ENCODE assay signal across 20 cellular contexts in the genomic region with DNA sequence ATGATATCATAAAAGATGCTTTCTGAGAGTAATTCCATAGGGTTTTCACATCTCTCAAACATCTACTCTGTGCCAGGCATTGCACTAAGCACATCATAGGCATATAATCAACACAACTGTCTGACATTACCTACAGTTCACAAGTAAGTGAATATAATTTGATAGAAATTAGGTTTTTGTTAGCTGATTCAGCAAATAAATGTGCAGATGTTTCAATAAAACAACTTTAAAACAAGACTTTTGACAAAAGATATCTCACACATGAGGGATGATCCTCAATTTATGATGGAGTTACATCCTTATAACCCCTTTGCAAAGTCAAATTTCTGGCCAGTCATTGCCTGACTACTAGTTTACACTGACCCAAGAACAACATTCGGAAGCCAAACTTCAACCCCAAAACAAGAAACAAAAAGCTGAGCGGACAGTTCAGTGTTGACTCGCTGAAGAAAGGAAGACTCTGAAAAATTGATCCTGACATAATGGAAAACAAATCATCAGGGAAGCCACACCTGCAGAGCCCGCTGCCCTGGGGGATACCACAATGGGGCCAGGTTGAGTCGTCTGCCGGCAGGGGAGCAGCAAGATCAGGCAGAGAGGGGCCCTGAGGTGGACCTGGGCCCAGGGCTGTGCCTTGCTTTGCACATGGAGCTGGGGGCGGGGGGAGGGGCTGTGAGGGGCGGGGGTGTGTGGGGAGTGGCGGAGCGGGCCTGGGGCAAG.
"Had no signal": no experiment of that assay in that cellular context is flagged by ENCODE, and none has a peak within 500 bp of the region (broad histone marks: within the 10 kb centered on the region; RNA-seq: fewer than 3 reads in every experiment).

No MANE protein-coding gene starts in this region.

- ATAC-seq: Panc1, PC-3 had no signal

- H3K27ac ChIP-seq: RWPE1 had no signal

- DNase-seq: Karpas-422, KG1, MM.1S, NCI-H1092 treated with DMSO at 0.1 percent for 48 hours, NCI-H1436, NCI-H187, NCI-H2029, NCI-H2081 treated with DMSO at 0.1 percent for 48 hours, NCI-H2171, NCI-H226, NCI-H446, NCI-H510A, NCI-H524 treated with DMSO at 0.1 percent for 48 hours, NCI-H69, NCI-H774, PC-3, SHP77, T-helper 1 cell had no signal
